Comparison of ENCODE assay signal across 33 cellular contexts in genomic region chr11:75831915-75832502, GRCh38.
"Had no signal": no experiment of that assay in that cellular context is flagged by ENCODE, and none has a peak within 500 bp of the region (broad histone marks: within the 10 kb centered on the region; RNA-seq: fewer than 3 reads in every experiment).

No MANE protein-coding gene starts in this region.

- H3K27ac Mint-ChIP-seq: activated CD8-positive, alpha-beta T cell treated with anti-CD3 and anti-CD28 coated beads for 36 hours; activated naive CD8-positive, alpha-beta T cell; activated T-helper 17 cell treated with anti-CD3 and anti-CD28 coated beads, Interleukin-2, amount 50 U/mL, for 72 hours; dendritic cell treated with granulocyte-macrophage colony-stimulating factor and Interleukin-4, amounts not matched to agents 40 ng/mL and 50 ng/mL, for 4 days; endodermal cell; T-cell; T-helper 1 cell treated with Interleukin-12 subunit alpha and Interleukin-12 subunit beta and Interleukin-4 antibody, amounts not matched to agents 30 μg/mL and 1 μg/mL, for 36 hours had no signal

- H3K4me1 ChIP-seq: colonic mucosa had no signal

- H3K9me3 Mint-ChIP-seq: activated B cell treated with CpG ODN at 0.5 μM for 24 hours; activated CD8-positive, alpha-beta T cell treated with anti-CD3 and anti-CD28 coated beads for 36 hours; activated T-cell treated with anti-CD3 and anti-CD28 coated beads, Interleukin-2, amount 50 U/mL, for 4 hours; activated T-helper 17 cell treated with anti-CD3 and anti-CD28 coated beads, Interleukin-2, amount 50 U/mL, for 72 hours; dendritic cell treated with granulocyte-macrophage colony-stimulating factor and Interleukin-4, amounts not matched to agents 40 ng/mL and 50 ng/mL, for 4 days; T-cell; T-helper 1 cell treated with Interleukin-12 subunit alpha and Interleukin-12 subunit beta and Interleukin-4 antibody, amounts not matched to agents 30 μg/mL and 1 μg/mL, for 36 hours had no signal

- H3K36me3 ChIP-seq: colonic mucosa, esophagus squamous epithelium, gastroesophageal sphincter, heart right ventricle had no signal

- ATAC-seq: activated CD4-positive, CD25-positive, alpha-beta regulatory T cell treated with anti-CD3 and anti-CD28 coated beads, Interleukin-2, amount 50 U/mL, for 24 hours; activated CD8-positive, alpha-beta T cell treated with anti-CD3 and anti-CD28 coated beads for 36 hours; activated T-cell treated with anti-CD3 and anti-CD28 coated beads, Interleukin-2, amount 50 U/mL, for 4 hours; activated T-helper 17 cell treated with anti-CD3 and anti-CD28 coated beads, Interleukin-2, amount 50 U/mL, for 72 hours; body of pancreas; gastroesophageal sphincter; T-cell had no signal

- H3K27ac ChIP-seq: body of pancreas, colonic mucosa, dorsolateral prefrontal cortex, esophagus squamous epithelium, gastroesophageal sphincter, heart right ventricle, WERI-Rb-1 had no signal

- H3K9me3 ChIP-seq: body of pancreas, colonic mucosa, esophagus squamous epithelium, gastroesophageal sphincter, heart right ventricle had no signal

- H3K4me3 ChIP-seq: body of pancreas, colonic mucosa, dorsolateral prefrontal cortex, esophagus squamous epithelium, gastroesophageal sphincter, heart right ventricle had no signal

- H3K4me3 Mint-ChIP-seq: activated B cell treated with CpG ODN at 0.5 μM for 24 hours; activated CD8-positive, alpha-beta T cell treated with anti-CD3 and anti-CD28 coated beads for 36 hours; activated naive CD8-positive, alpha-beta T cell; activated T-cell treated with anti-CD3 and anti-CD28 coated beads, Interleukin-2, amount 50 U/mL, for 4 hours; activated T-helper 17 cell treated with anti-CD3 and anti-CD28 coated beads, Interleukin-2, amount 50 U/mL, for 72 hours; dendritic cell treated with granulocyte-macrophage colony-stimulating factor and Interleukin-4, amounts not matched to agents 40 ng/mL and 50 ng/mL, for 4 days; endodermal cell; T-cell; T-helper 1 cell treated with Interleukin-12 subunit alpha and Interleukin-12 subunit beta and Interleukin-4 antibody, amounts not matched to agents 30 μg/mL and 1 μg/mL, for 36 hours had no signal

- H3K27me3 ChIP-seq: body of pancreas, colonic mucosa, dorsolateral prefrontal cortex, esophagus squamous epithelium, gastroesophageal sphincter, heart right ventricle had no signal

- DNase-seq: activated B cell treated with CpG ODN at 0.5 μM for 24 hours; activated CD4-positive, alpha-beta T cell treated with anti-CD3 and anti-CD28 coated beads for 48 hours; activated CD4-positive, alpha-beta T cell treated with anti-CD3 and anti-CD28 coated beads, Interleukin-2, amount 50 U/mL, for 1 hour; activated CD4-positive, alpha-beta T cell treated with anti-CD3 and anti-CD28 coated beads, Interleukin-2, amount 50 U/mL, for 48 hours; activated CD8-positive, alpha-beta memory T cell treated with anti-CD3 and anti-CD28 coated beads for 24 hours; activated CD8-positive, alpha-beta T cell treated with anti-CD3 and anti-CD28 coated beads for 36 hours; activated effector memory CD4-positive, alpha-beta T cell treated with Interleukin-2 at 50 U/mL for 16 hours; activated gamma-delta T cell treated with Interleukin-2 at 50 U/mL for 16 hours; activated naive CD4-positive, alpha-beta T cell treated with anti-CD3 and anti-CD28 coated beads, Interleukin-2, amount 50 U/mL, for 16 hours; activated naive CD4-positive, alpha-beta T cell treated with Interleukin-2 at 50 U/mL for 16 hours; activated T-cell treated with anti-CD3 and anti-CD28 coated beads, Interleukin-2, amount 50 U/mL, for 4 hours; amygdala; aorta; body of pancreas; central memory CD4-positive, alpha-beta T cell; cerebellar nuclear complex; colonic mucosa; dorsolateral prefrontal cortex; effector memory CD4-positive, alpha-beta T cell; endodermal cell; erythroblast; esophagus squamous epithelium; foreskin melanocyte; heart right ventricle; T-cell; T-helper 9 cell; WERI-Rb-1 had no signal

- H3K27me3 Mint-ChIP-seq: activated B cell treated with CpG ODN at 0.5 μM for 24 hours; activated CD8-positive, alpha-beta T cell treated with anti-CD3 and anti-CD28 coated beads for 36 hours; activated naive CD8-positive, alpha-beta T cell; activated T-helper 17 cell treated with anti-CD3 and anti-CD28 coated beads, Interleukin-2, amount 50 U/mL, for 72 hours; dendritic cell treated with granulocyte-macrophage colony-stimulating factor and Interleukin-4, amounts not matched to agents 40 ng/mL and 50 ng/mL, for 4 days; T-cell had no signal

- H3K4me1 Mint-ChIP-seq: endodermal cell had no signal
